In the genomic region with DNA sequence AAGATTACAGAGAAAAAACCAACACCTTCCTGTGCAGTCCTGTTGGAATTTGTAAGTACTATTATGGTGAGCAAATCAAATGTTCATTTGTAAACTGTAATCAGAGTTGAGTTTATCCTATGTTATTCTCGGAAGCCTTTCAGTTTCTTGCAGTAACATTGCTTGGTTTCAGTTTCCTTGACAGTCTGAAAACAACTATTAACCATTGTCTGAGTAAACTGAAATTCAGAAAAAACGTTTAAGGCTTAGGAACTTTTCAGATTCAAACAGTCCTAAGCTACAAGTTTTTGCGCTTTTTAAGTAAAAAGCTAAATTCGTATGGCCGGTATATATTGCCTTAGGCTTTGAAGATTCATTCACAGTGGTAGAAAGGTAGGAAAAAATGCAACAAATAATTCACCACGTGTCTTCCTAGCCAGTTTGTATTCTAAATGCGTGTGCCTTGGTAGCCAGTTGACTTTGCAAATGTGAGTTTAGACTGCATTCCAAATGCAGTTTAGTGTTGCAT, we compare ENCODE assay signal across 8 cellular contexts. TPM values are rescaled to one million over a fixed set of nuclear protein-coding genes. Genes with fewer than 3 reads are reported as not detected.
A peak's percentile ranks its signal among the peaks of the same experiment; 100 is the strongest.
DNase-seq lines count a peak whose midpoint lies in the region; ATAC-seq and TF ChIP-seq lines count a peak whose summit lies in the region.

No MANE protein-coding gene starts in this region.

- no peak for DNase-seq in activated CD4-positive, alpha-beta T cell treated with anti-CD3 and anti-CD28 coated beads, Interleukin-2, amount 10 ng/mL, durations not matched to agents 7 days and 5 days
- no peak for DNase-seq in activated CD4-positive, alpha-beta T cell treated with anti-CD3 and anti-CD28 coated beads, Interleukin-2, amount 50 U/mL, for 48 hours
- peak; percentile 85 to 89 for DNase-seq in fibroblast of lung (ENCODE audit: low read depth in 2 of 2)
- DNase-seq in pons (ENCODE audit: low spot score) = peak; percentile 67

- H3K4me3 ChIP-seq in SU-DHL-6 (ENCODE audit: insufficient read depth, low read length, poor library complexity, severe bottlenecking) (peak overlapping the region; percentile 92), fibroblast of lung (replicated peaks in 1 of 4; ENCODE audit: control extremely low read depth in 1 of 4, insufficient read depth in 1 of 4, low read depth in 3 of 4, low read length in 4 of 4) (peak overlapping the region; percentile 95 to 98 (median 98))

- CTCF ChIA-PET in activated CD4-positive, alpha-beta T cell treated with anti-CD3 and anti-CD28 coated beads, Interleukin-2, amount 10 ng/mL, durations not matched to agents 7 days and 5 days (lab: Charles Lee) = no interaction called here

- H2AFZ ChIP-seq in SU-DHL-6 (ENCODE audit: low read depth, low read length, severe bottlenecking) = no peak overlapping the region
- H2AFZ ChIP-seq in fibroblast of lung (ENCODE audit: low read length) = no peak overlapping the region

- H3K9ac ChIP-seq in SU-DHL-6 (ENCODE audit: low read length) = peak overlapping the region; percentile 90
- H3K9ac ChIP-seq in fibroblast of lung (ENCODE audit: insufficient read depth, low read length) = no peak overlapping the region

- H3K36me3 ChIP-seq in SU-DHL-6 (ENCODE audit: low read length) (peaks cover 21% of the 10 kb centered on the region), fibroblast of lung (ENCODE audit: control insufficient read depth, insufficient read depth, low read length) (no peaks in the 10 kb centered on the region)

- H3K4me1 ChIP-seq in fibroblast of lung (ENCODE audit: control insufficient read depth, extremely low read depth, insufficient read depth, low read length) = peaks cover 6% of the 10 kb centered on the region

- H4K20me1 ChIP-seq in SU-DHL-6 (ENCODE audit: low read depth, low read length) = peaks cover 49% of the 10 kb centered on the region
- H4K20me1 ChIP-seq in fibroblast of lung (ENCODE audit: control insufficient read depth, extremely low read depth, insufficient read depth, low read length) = peaks cover 3% of the 10 kb centered on the region

- peak overlapping the region; percentile 99 for H3K27ac Mint-ChIP-seq in activated CD4-positive, alpha-beta T cell treated with anti-CD3 and anti-CD28 coated beads, Interleukin-2, amount 10 ng/mL, durations not matched to agents 7 days and 5 days

- peaks cover 75% of the 10 kb centered on the region for H3K79me2 ChIP-seq in SU-DHL-6 (ENCODE audit: insufficient read depth, low read length)
- peaks cover 74% of the 10 kb centered on the region for H3K79me2 ChIP-seq in fibroblast of lung (ENCODE audit: control insufficient read depth, insufficient read depth, low read length)

- peak overlapping the region; percentile 99 for H3K4me3 Mint-ChIP-seq in activated CD4-positive, alpha-beta T cell treated with anti-CD3 and anti-CD28 coated beads, Interleukin-2, amount 10 ng/mL, durations not matched to agents 7 days and 5 days

- POLR2A ChIA-PET in activated CD4-positive, alpha-beta T cell treated with anti-CD3 and anti-CD28 coated beads, Interleukin-2, amount 10 ng/mL, durations not matched to agents 7 days and 5 days (lab: Charles Lee) = no interaction called here

- no peaks in the 10 kb centered on the region for H3K9me2 ChIP-seq in SU-DHL-6 (replicated peaks; ENCODE audit: insufficient read depth, low read length)

- H3K27me3 ChIP-seq in SU-DHL-6 (ENCODE audit: low read length) (no peaks in the 10 kb centered on the region), fibroblast of lung (ENCODE audit: control insufficient read depth, insufficient read depth, low read length) (no peaks in the 10 kb centered on the region)

- ATAC-seq in HG02852 (IDR thresholded peaks at IDR 0.05; ENCODE audit: unreplicated experiment) = no peak
- no peak for ATAC-seq in HG03460 (IDR thresholded peaks at IDR 0.05; ENCODE audit: unreplicated experiment)
- no peak for ATAC-seq in GM21515 (IDR thresholded peaks at IDR 0.05; ENCODE audit: unreplicated experiment)

- H3K9me3 Mint-ChIP-seq in activated CD4-positive, alpha-beta T cell treated with anti-CD3 and anti-CD28 coated beads, Interleukin-2, amount 10 ng/mL, durations not matched to agents 7 days and 5 days = no peaks in the 10 kb centered on the region

- peaks cover 54% of the 10 kb centered on the region for H3K4me1 Mint-ChIP-seq in activated CD4-positive, alpha-beta T cell treated with anti-CD3 and anti-CD28 coated beads, Interleukin-2, amount 10 ng/mL, durations not matched to agents 7 days and 5 days

- peaks cover 54% of the 10 kb centered on the region for H3F3A ChIP-seq in SU-DHL-6 (ENCODE audit: insufficient read depth)

- H3K9me3 ChIP-seq in SU-DHL-6 (ENCODE audit: insufficient read depth, low read length) (no peaks in the 10 kb centered on the region), fibroblast of lung (ENCODE audit: control insufficient read depth, insufficient read depth, low read depth, low read length) (no peaks in the 10 kb centered on the region)

- no peak for TF ChIP-seq CTCF in SU-DHL-6 (IDR thresholded peaks at IDR 0.05; ENCODE audit: insufficient read depth, low read length, poor library complexity, severe bottlenecking)
- no peak for TF ChIP-seq CTCF in fibroblast of lung (conservative IDR thresholded peaks at IDR 0.05 in 1 of 2, IDR thresholded peaks at IDR 0.05 in 1 of 2; ENCODE audit: low read depth in 1 of 2, low read length in 2 of 2)

- peak overlapping the region; percentile 97 for H3K4me2 ChIP-seq in SU-DHL-6 (ENCODE audit: low read depth, low read length, poor library complexity, severe bottlenecking)
- peak overlapping the region; percentile 98 for H3K4me2 ChIP-seq in fibroblast of lung (ENCODE audit: extremely low read depth, insufficient read depth, low read length)

- no peaks in the 10 kb centered on the region for H3K27me3 Mint-ChIP-seq in activated CD4-positive, alpha-beta T cell treated with anti-CD3 and anti-CD28 coated beads, Interleukin-2, amount 10 ng/mL, durations not matched to agents 7 days and 5 days

- peak overlapping the region; percentile 91 for H3K27ac ChIP-seq in SU-DHL-6 (ENCODE audit: low read depth, low read length)
- H3K27ac ChIP-seq in fibroblast of lung (ENCODE audit: insufficient read depth, low read length) = peak overlapping the region; percentile 75

- H3K36me3 Mint-ChIP-seq in activated CD4-positive, alpha-beta T cell treated with anti-CD3 and anti-CD28 coated beads, Interleukin-2, amount 10 ng/mL, durations not matched to agents 7 days and 5 days (ENCODE audit: low read depth) = peaks cover 63% of the 10 kb centered on the region

RNA-seq across cellular contexts. Expression of a gene that starts 2.5 kb away (rescaled TPM):
- total RNA-seq in activated CD4-positive, alpha-beta T cell treated with anti-CD3 and anti-CD28 coated beads, Interleukin-2, amount 10 ng/mL, durations not matched to agents 7 days and 5 days = 100 to 1,000 TPM in 1 of 2 experiments, 10 to 100 TPM in 1; 86.4 to 104 TPM
- 80.9 and 82.1 TPM in 2 replicates for total RNA-seq in fibroblast of lung
- 45.5 and 50.4 TPM in 2 replicates for polyA plus RNA-seq in fibroblast of lung
- 29.5 and 30.0 TPM in 2 replicates for polyA plus RNA-seq in fibroblast of lung (2012)
- 0.90 and 1.7 TPM in 2 replicates for polyA minus RNA-seq in fibroblast of lung (ENCODE audit: low replicate concordance)

Comparison
In these comparisons a context has a peak if more than half of its experiments do, and no peak if none do; other contexts are left out.
1. DNase-seq: peak in fibroblast of lung (2 of 2) and pons (single experiment); none in activated CD4-positive, alpha-beta T cell treated with anti-CD3 and anti-CD28 coated beads, Interleukin-2, amount 10 ng/mL, durations not matched to agents 7 days and 5 days (single experiment) and activated CD4-positive, alpha-beta T cell treated with anti-CD3 and anti-CD28 coated beads, Interleukin-2, amount 50 U/mL, for 48 hours (0 of 2).